In genomic region chr1:92486251-92487077, GRCh38 we compare ENCODE assay signal across 9 cellular contexts. TPM values are rescaled to one million over a fixed set of nuclear protein-coding genes. Genes with fewer than 3 reads are reported as not detected.
DNase-seq lines count a peak whose midpoint lies in the region; ATAC-seq and TF ChIP-seq lines count a peak whose summit lies in the region.
"Had no signal": no experiment of that assay in that cellular context is flagged by ENCODE, and none has a peak within 500 bp of the region (broad histone marks: within the 10 kb centered on the region; RNA-seq: fewer than 3 reads in every experiment).

TSS of gene GFI1 (minus strand) at chr1:92486925. CDS start at chr1:92483487, 3,438 bp downstream.

- CTCF ChIA-PET in HEK293 (lab: Yijun Ruan, JAX) = interaction anchor here (0.6 kb wide), 1 partner anchor 157 kb away, joined by 3 read pairs; no protein-coding TSS in a partner anchor

- peak; percentile 38 to 44 for ATAC-seq in activated T-cell treated with anti-CD3 and anti-CD28 coated beads, Interleukin-2, amount 50 U/mL, for 4 hours
- ATAC-seq in Right ventricle myocardium superior (ENCODE audit: poor library complexity) = peak; percentile 32

- peaks cover 32% of the 10 kb centered on the region for H3K4me1 Mint-ChIP-seq in activated T-cell treated with anti-CD3 and anti-CD28 coated beads, Interleukin-2, amount 50 U/mL, for 4 hours (ENCODE audit: low read depth)

- H3K36me3 Mint-ChIP-seq in activated T-cell treated with anti-CD3 and anti-CD28 coated beads, Interleukin-2, amount 50 U/mL, for 4 hours (ENCODE audit: insufficient read depth) = peaks cover 13% of the 10 kb centered on the region

- intact Hi-C loops in Right ventricle myocardium superior (cut with DNase I) (no loop called here), sigmoid colon (cut with DNase I) (no loop called here)

- no peaks in the 10 kb centered on the region for H3K27me3 Mint-ChIP-seq in activated T-cell treated with anti-CD3 and anti-CD28 coated beads, Interleukin-2, amount 50 U/mL, for 4 hours (ENCODE audit: low read depth)

- peaks cover 0 to under 1% of the 10 kb centered on the region in 2 experiments; a peak in 1 of 3 replicates for H3K36me3 ChIP-seq in HEK293 (ENCODE audit: control insufficient read depth in 2 of 2, insufficient read depth in 1 of 2, low read length in 2 of 2)
- no peaks in the 10 kb centered on the region for H3K36me3 ChIP-seq in sigmoid colon

- no peaks in the 10 kb centered on the region; the same call in none of the 2 replicates for H3K4me1 ChIP-seq in HEK293 (ENCODE audit: control insufficient read depth, insufficient read depth, low read length)
- H3K4me1 ChIP-seq in sigmoid colon = peaks cover 0 to 56% (median 55%) of the 10 kb centered on the region in 4 donors

- peaks cover 52 to 78% (median 62%) of the 10 kb centered on the region in 3 donors for H3K27me3 ChIP-seq in sigmoid colon

- TF ChIP-seq POLR2A in sigmoid colon (IDR thresholded peaks at IDR 0.05) = no peak

- no peaks in the 10 kb centered on the region for H3K9me3 Mint-ChIP-seq in activated T-cell treated with anti-CD3 and anti-CD28 coated beads, Interleukin-2, amount 50 U/mL, for 4 hours

- POLR2A ChIA-PET in HEK293 (lab: Yijun Ruan, JAX) = interaction anchor here (1.6 to 1.7 kb wide), 2 partner anchors 12 to 188 kb away, joined by 4 to 5 read pairs; partner anchors contain the start of genes GLMN and RPAP2

- H3K4me3 ChIP-seq in GM12875 (ENCODE audit: low read depth, low read length) (peak within 1 kb of the TSS; percentile 84), HEK293 (ENCODE audit: low read depth, low read length) (peak within 1 kb of the TSS; percentile 69), sigmoid colon (peak within 1 kb of the TSS; percentile 8 to 54 (median 42))

- TF ChIP-seq EP300 in sigmoid colon (IDR thresholded peaks at IDR 0.05) = no peak

- H3K27ac ChIP-seq in HEK293 (ENCODE audit: extremely low read depth, low read depth, low read length) = peak within 1 kb of the TSS; percentile 69; the same call in 1 of the 2 replicates
- H3K27ac ChIP-seq in sigmoid colon = peak within 1 kb of the TSS in 1 of 4 donors; percentile 14

- DNase-seq in NCI-H510A treated with DMSO at 0.1 percent for 48 hours (lab: John Stamatoyannopoulos, UW) (peak; percentile 76), Right ventricle myocardium superior (peak; percentile 56), sigmoid colon (no peak), globus pallidus (ENCODE audit: low spot score) (no peak), occipital lobe (lab: John Stamatoyannopoulos, UW) (no peak)
- DNase-seq in activated T-cell treated with anti-CD3 and anti-CD28 coated beads, Interleukin-2, amount 50 U/mL, for 4 hours = peak; percentile 70

- no peak for TF ChIP-seq CTCF in GM12875 (IDR thresholded peaks at IDR 0.05; ENCODE audit: borderline replicate concordance, insufficient read depth, low read depth, low read length)
- TF ChIP-seq CTCF in HEK293 (tag by site-specific recombination; IDR thresholded peaks at IDR 0.05) = peak; percentile 62; the same call in 1 of the 2 replicates
- TF ChIP-seq CTCF in sigmoid colon (IDR thresholded peaks at IDR 0.05) = no peak

- WGBS in sigmoid colon, 2 donors = 1% methylated on average over 77 of the region's 77 CpGs

- H3K4me3 Mint-ChIP-seq in activated T-cell treated with anti-CD3 and anti-CD28 coated beads, Interleukin-2, amount 50 U/mL, for 4 hours = peak within 1 kb of the TSS; percentile 90

- H3K9me3 ChIP-seq in HEK293 (ENCODE audit: control insufficient read depth, insufficient read depth, low read depth, low read length) (no peaks in the 10 kb centered on the region), sigmoid colon (no peaks in the 10 kb centered on the region)

TF ChIP-seq in HEK293, 187 proteins besides CTCF, POLR2A, EP300 and RAD21 (continues in another document):
- TF ChIP-seq ZNF335 (tag by site-specific recombination; conservative IDR thresholded peaks at IDR 0.05) (no peak; the same call in 1 of the 2 replicates), PATZ1 (tag by site-specific recombination; IDR thresholded peaks at IDR 0.05) (peak; percentile 84), MZF1 (tag by site-specific recombination; IDR thresholded peaks at IDR 0.05; ENCODE audit: borderline replicate concordance) (0 out of 2 replicates have a peak, but pooled peaks have one; percentile 17), ZNF843 (tag by site-specific recombination; IDR thresholded peaks at IDR 0.05) (no peak), ZNF580 (tag by site-specific recombination; IDR thresholded peaks at IDR 0.05) (no peak), ZNF449 (tag by site-specific recombination; IDR thresholded peaks at IDR 0.05) (no peak), ZBTB44 (tag by site-specific recombination; IDR thresholded peaks at IDR 0.05) (peak; percentile 48), ZNF658 (tag by site-specific recombination; IDR thresholded peaks at IDR 0.05) (no peak), ZBTB6 (tag by site-specific recombination; IDR thresholded peaks at IDR 0.05) (no peak), ZNF704 (tag by site-specific recombination; IDR thresholded peaks at IDR 0.05) (no peak), ZBTB17 (tag by site-specific recombination; IDR thresholded peaks at IDR 0.05) (peak; percentile 63; the same call in 1 of the 2 replicates)

RNA-seq across cellular contexts. Expression of gene GFI1, which starts in this region (rescaled TPM):
- 100 to 1,000 TPM in 2 of 3 donors, 10 to 100 TPM in 1; 99.4 to 136 (median 115) TPM for total RNA-seq in activated T-cell treated with anti-CD3 and anti-CD28 coated beads, Interleukin-2, amount 50 U/mL, for 4 hours
- total RNA-seq in Right ventricle myocardium superior = 0.19 TPM
- total RNA-seq in sigmoid colon = under 1 TPM; 0.28 to 0.49 (median 0.38) TPM
- polyA plus RNA-seq in sigmoid colon = 1 to 10 TPM; 3.6 to 9.6 (median 5.5) TPM
- total RNA-seq in occipital lobe = not detected
- total RNA-seq: lung microvascular endothelial cell had no signal

Comparison
In these comparisons a context has a peak if more than half of its experiments do, and no peak if none do; other contexts are left out.
1. RNA of gene GFI1 (total RNA-seq): 99.4 to 136 TPM in activated T-cell treated with anti-CD3 and anti-CD28 coated beads, Interleukin-2, amount 50 U/mL, for 4 hours; 0.28 to 0.49 TPM in sigmoid colon, 0.19 TPM in Right ventricle myocardium superior (single experiment) and not detected in occipital lobe (single experiment); every median in the first group is over 10 times any median in the second.
2. Peak in DNase-seq and ATAC-seq in Right ventricle myocardium superior; RNA of the gene not detected or under 1 TPM.
3. DNase-seq: peak in NCI-H510A treated with DMSO at 0.1 percent for 48 hours (single experiment) and activated T-cell treated with anti-CD3 and anti-CD28 coated beads, Interleukin-2, amount 50 U/mL, for 4 hours (single experiment); none in sigmoid colon (single experiment), globus pallidus (single experiment) and occipital lobe (single experiment).
4. Peak in every context shown above with its lines, with median percentiles within 50 percentile points of each other: H3K4me3 ChIP-seq.